In genomic region chr2:233448565-233448964, GRCh38 we compare ENCODE assay signal across 19 cellular contexts.
DNase-seq lines count a peak whose midpoint lies in the region; ATAC-seq and TF ChIP-seq lines count a peak whose summit lies in the region.
"Had no signal": no experiment of that assay in that cellular context is flagged by ENCODE, and none has a peak within 500 bp of the region (broad histone marks: within the 10 kb centered on the region; RNA-seq: fewer than 3 reads in every experiment).

No MANE protein-coding gene starts in this region.

- peaks cover 4% of the 10 kb centered on the region for H3K4me1 Mint-ChIP-seq in activated naive CD8-positive, alpha-beta T cell treated with anti-CD3 and anti-CD28 coated beads for 36 hours
- peaks cover 3% of the 10 kb centered on the region for H3K4me1 Mint-ChIP-seq in activated naive CD8-positive, alpha-beta T cell treated with anti-CD3 and anti-CD28 coated beads, Interleukin-2, amount 50 U/mL, for 24 hours
- H3K4me1 Mint-ChIP-seq in activated CD4-positive, alpha-beta T cell treated with anti-CD3 and anti-CD28 coated beads for 36 hours, result no peaks in the 10 kb centered on the region

- in situ Hi-C loops in Panc1 (cut with HindIII; ENCODE audit: low pct_unique_long_range_greater_than_20kb, low sequenced_read_pairs), result no loop called here

- BruUV-seq in Panc1 (replicated peaks; lab: Mats Ljungman, UMichigan), result no TSS peak

- no peaks in the 10 kb centered on the region for H3K9me3 Mint-ChIP-seq in activated naive CD8-positive, alpha-beta T cell treated with anti-CD3 and anti-CD28 coated beads for 36 hours
- H3K9me3 Mint-ChIP-seq in activated naive CD8-positive, alpha-beta T cell treated with anti-CD3 and anti-CD28 coated beads, Interleukin-2, amount 50 U/mL, for 24 hours, result no peaks in the 10 kb centered on the region
- no peaks in the 10 kb centered on the region for H3K9me3 Mint-ChIP-seq in activated CD4-positive, alpha-beta T cell treated with anti-CD3 and anti-CD28 coated beads for 36 hours (ENCODE audit: low read depth)
- H3K9me3 Mint-ChIP-seq: CD8-positive, alpha-beta T cell; T-cell had no signal

- TF ChIP-seq POLR2A in testis (IDR thresholded peaks at IDR 0.05), result no peak

- H3K36me3 ChIP-seq in Panc1 (ENCODE audit: control insufficient read depth, insufficient read depth, low read length) (peaks cover 14% of the 10 kb centered on the region), testis (ENCODE audit: low read depth, missing control alignments) (no peaks in the 10 kb centered on the region)

- H3K4me1 ChIP-seq in Panc1 (ENCODE audit: control insufficient read depth, insufficient read depth, low read length), result peaks cover 8% of the 10 kb centered on the region; the same call in 1 of the 2 replicates
- H3K4me1 ChIP-seq in testis, result peaks cover 14% of the 10 kb centered on the region
- H3K4me1 ChIP-seq: upper lobe of right lung had no signal

- H3K27me3 Mint-ChIP-seq in activated naive CD8-positive, alpha-beta T cell treated with anti-CD3 and anti-CD28 coated beads for 36 hours, result no peaks in the 10 kb centered on the region
- H3K27me3 Mint-ChIP-seq in activated naive CD8-positive, alpha-beta T cell treated with anti-CD3 and anti-CD28 coated beads, Interleukin-2, amount 50 U/mL, for 24 hours, result no peaks in the 10 kb centered on the region
- H3K27me3 Mint-ChIP-seq in activated CD4-positive, alpha-beta T cell treated with anti-CD3 and anti-CD28 coated beads for 36 hours, result no peaks in the 10 kb centered on the region
- H3K27me3 Mint-ChIP-seq: T-cell had no signal

- H3K27ac Mint-ChIP-seq in activated naive CD8-positive, alpha-beta T cell treated with anti-CD3 and anti-CD28 coated beads for 36 hours, result peak overlapping the region; percentile 36
- H3K27ac Mint-ChIP-seq in activated naive CD8-positive, alpha-beta T cell treated with anti-CD3 and anti-CD28 coated beads, Interleukin-2, amount 50 U/mL, for 24 hours, result no peak overlapping the region
- H3K27ac Mint-ChIP-seq in activated CD4-positive, alpha-beta T cell treated with anti-CD3 and anti-CD28 coated beads for 36 hours, result no peak overlapping the region

- H3K36me3 Mint-ChIP-seq in activated naive CD8-positive, alpha-beta T cell treated with anti-CD3 and anti-CD28 coated beads for 36 hours, result peaks cover 21% of the 10 kb centered on the region
- H3K36me3 Mint-ChIP-seq in activated naive CD8-positive, alpha-beta T cell treated with anti-CD3 and anti-CD28 coated beads, Interleukin-2, amount 50 U/mL, for 24 hours (ENCODE audit: low read depth), result peaks cover 38% of the 10 kb centered on the region
- peaks cover 29% of the 10 kb centered on the region for H3K36me3 Mint-ChIP-seq in activated CD4-positive, alpha-beta T cell treated with anti-CD3 and anti-CD28 coated beads for 36 hours (ENCODE audit: low read depth)

- no peaks in the 10 kb centered on the region for H3K27me3 ChIP-seq in Panc1 (ENCODE audit: control insufficient read depth, insufficient read depth, low read length)
- no peaks in the 10 kb centered on the region for H3K27me3 ChIP-seq in testis
- H3K27me3 ChIP-seq: adrenal gland, cardiac muscle cell, gastroesophageal sphincter, upper lobe of right lung had no signal

- H3K27ac ChIP-seq in Panc1 (ENCODE audit: low read length) (peak overlapping the region; percentile 59), testis (peak overlapping the region; percentile 42 to 66)
- H3K27ac ChIP-seq: adrenal gland, cardiac muscle cell, gastroesophageal sphincter, HL-60, upper lobe of right lung had no signal

- POLR2A ChIA-PET in Panc1 (lab: Charles Lee), result interaction anchor here (0.6 kb wide), 1 partner anchor 56 kb away, joined by 3 read pairs; no protein-coding TSS in a partner anchor
- POLR2A ChIA-PET in activated CD4-positive, alpha-beta T cell treated with anti-CD3 and anti-CD28 coated beads for 36 hours (lab: Charles Lee), result interaction anchor here (0.6 kb wide), 1 partner anchor 902 kb away, joined by 3 read pairs; no protein-coding TSS in a partner anchor

- ATAC-seq in activated naive CD8-positive, alpha-beta T cell treated with anti-CD3 and anti-CD28 coated beads, Interleukin-2, amount 50 U/mL, for 24 hours, result no peak
- ATAC-seq in Panc1, result no peak; the same call in 1 of the 2 replicates
- ATAC-seq in left colon, result peak; percentile 20
- no peak for ATAC-seq in activated CD4-positive, alpha-beta T cell treated with anti-CD3 and anti-CD28 coated beads for 36 hours
- ATAC-seq: CD8-positive, alpha-beta T cell; stimulated activated naive CD8-positive, alpha-beta T cell treated with anti-CD3 and anti-CD28 coated beads, Interleukin-15, Interleukin-2, amounts not matched to agents 100 U/mL and 50 U/mL, for 24 hours; T-cell had no signal

- H3K4me3 ChIP-seq in Panc1 (ENCODE audit: low read depth in 2 of 2, low read length in 2 of 2) (no peak overlapping the region), testis (no peak overlapping the region)
- H3K4me3 ChIP-seq: adrenal gland, cardiac muscle cell, gastroesophageal sphincter, K562, upper lobe of right lung had no signal

- H3K4me3 Mint-ChIP-seq in activated naive CD8-positive, alpha-beta T cell treated with anti-CD3 and anti-CD28 coated beads for 36 hours, result no peak overlapping the region
- no peak overlapping the region for H3K4me3 Mint-ChIP-seq in activated naive CD8-positive, alpha-beta T cell treated with anti-CD3 and anti-CD28 coated beads, Interleukin-2, amount 50 U/mL, for 24 hours
- no peak overlapping the region for H3K4me3 Mint-ChIP-seq in activated CD4-positive, alpha-beta T cell treated with anti-CD3 and anti-CD28 coated beads for 36 hours
- H3K4me3 Mint-ChIP-seq: CD8-positive, alpha-beta T cell; T-cell had no signal

- WGBS in testis, 2 donors, result 57 to 69% methylated on average over 4 of the region's 4 CpGs

- DNase-seq in activated naive CD8-positive, alpha-beta T cell treated with anti-CD3 and anti-CD28 coated beads for 36 hours, result no peak
- no peak for DNase-seq in activated naive CD8-positive, alpha-beta T cell treated with anti-CD3 and anti-CD28 coated beads, Interleukin-2, amount 50 U/mL, for 24 hours
- DNase-seq in Panc1 (ENCODE audit: low read depth, low spot score), result no peak
- DNase-seq in left colon, result peak in 1 of 2 donors; percentile 17
- DNase-seq in testis, result peak; percentile 77
- DNase-seq in COLO829 (ENCODE audit: low spot score), result no peak
- no peak for DNase-seq in activated CD4-positive, alpha-beta T cell treated with anti-CD3 and anti-CD28 coated beads for 36 hours
- DNase-seq in NCI-H2227 (lab: John Stamatoyannopoulos, UW; ENCODE audit: unreplicated experiment), result no peak
- DNase-seq: activated CD8-positive, alpha-beta memory T cell treated with anti-CD3 and anti-CD28 coated beads for 24 hours; CD8-positive, alpha-beta T cell; NCI-H1105 treated with DMSO at 0.1 percent for 48 hours; stimulated activated naive CD8-positive, alpha-beta T cell treated with anti-CD3 and anti-CD28 coated beads, Interleukin-15, Interleukin-2, amounts not matched to agents 100 U/mL and 50 U/mL, for 24 hours; T-cell had no signal

- H3K9me3 ChIP-seq in Panc1 (ENCODE audit: control insufficient read depth, insufficient read depth, low read depth, low read length), result no peaks in the 10 kb centered on the region
- H3K9me3 ChIP-seq in testis, result no peaks in the 10 kb centered on the region
- H3K9me3 ChIP-seq: adrenal gland, gastroesophageal sphincter, upper lobe of right lung had no signal

- no peak for TF ChIP-seq CTCF in Panc1 (IDR thresholded peaks at IDR 0.05)
- TF ChIP-seq CTCF in testis (IDR thresholded peaks at IDR 0.05), result no peak

- intact Hi-C loops in Panc1 (cut with micrococcal nuclease; ENCODE audit: unreplicated experiment) (loop anchor here (10.0 kb wide), 1 partner anchor 94 kb away; the partner anchor contains the start of gene DGKD), left colon (cut with DNase I, micrococcal nuclease) (no loop called here), testis (cut with DNase I; ENCODE audit: low total_unique reads) (no loop called here)
- intact Hi-C loops in activated CD4-positive, alpha-beta T cell treated with anti-CD3 and anti-CD28 coated beads for 36 hours (cut with DNase I, micrococcal nuclease), result loop anchor here (10.0 kb wide), 2 partner anchors 64 to 594 kb away; no protein-coding TSS in a partner anchor

- CTCF ChIA-PET in Panc1 (lab: Charles Lee), result interaction anchor here (1.5 kb wide), 1 partner anchor 384 kb away, joined by 8 read pairs; no protein-coding TSS in a partner anchor
- CTCF ChIA-PET in activated CD4-positive, alpha-beta T cell treated with anti-CD3 and anti-CD28 coated beads for 36 hours (lab: Charles Lee), result interaction anchor here (0.6 kb wide), 1 partner anchor 161 kb away, joined by 3 read pairs; no protein-coding TSS in a partner anchor

Comparison
In these comparisons a context has a peak if more than half of its experiments do, and no peak if none do; other contexts are left out.
1. intact Hi-C loops: an anchor here in Panc1 (10.0 kb wide) and activated CD4-positive, alpha-beta T cell treated with anti-CD3 and anti-CD28 coated beads for 36 hours (10.0 kb wide); none called in left colon and testis.